Comparison of ENCODE assay signal across 1 cellular context in genomic region chr1:86508583-86508969, GRCh38.
TF ChIP-seq lines count a peak whose summit lies in the region.

No MANE protein-coding gene starts in this region.

TF ChIP-seq in K562, 482 proteins besides CTCF, POLR2A, EP300 and RAD21:
- no peak for TF ChIP-seq ZNF384 (IDR thresholded peaks at IDR 0.05; ENCODE audit: low read depth, low read length)
- TF ChIP-seq ZSCAN32 (CRISPR knock-in tag; IDR thresholded peaks at IDR 0.05) = no peak
- 0 out of 2 replicates have a peak, but pooled peaks have one; percentile 12 for TF ChIP-seq CEBPB (tag; IDR thresholded peaks at IDR 0.05)
